1 cellular context compared by ENCODE assay signal in genomic region chr11:36069576-36070214, GRCh38.
TF ChIP-seq lines count a peak whose summit lies in the region.

No MANE protein-coding gene starts in this region.

TF ChIP-seq in HCT116, 20 proteins besides CTCF, POLR2A, EP300 and RAD21 (continued from another document):
- TF ChIP-seq REST (IDR thresholded peaks at IDR 0.05; ENCODE audit: low read depth) = no peak
